30 cellular contexts compared by ENCODE assay signal in the genomic region with DNA sequence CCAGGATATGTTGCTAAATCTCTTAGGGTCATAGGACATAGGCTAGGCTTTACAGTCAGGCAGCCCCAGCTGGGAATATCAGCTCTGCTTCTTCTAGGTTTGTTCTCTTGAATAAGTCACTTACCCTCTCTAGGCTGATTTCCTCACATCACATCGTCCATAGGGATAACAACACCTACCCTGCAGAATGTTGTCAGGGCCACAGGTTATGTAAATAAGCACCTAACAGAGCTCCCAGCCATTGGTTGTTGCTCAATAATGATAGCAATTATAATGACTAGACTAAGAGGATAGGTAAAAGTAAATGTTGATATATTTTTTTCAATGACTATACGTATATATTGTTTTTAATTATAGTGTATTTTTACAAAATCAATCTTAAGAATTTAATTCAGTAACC.
"Had no signal": no experiment of that assay in that cellular context is flagged by ENCODE, and none has a peak within 500 bp of the region (broad histone marks: within the 10 kb centered on the region; RNA-seq: fewer than 3 reads in every experiment).

No MANE protein-coding gene starts in this region.

- H3K27ac ChIP-seq: left lung, neural progenitor cell, neutrophil, parathyroid adenoma, right atrium auricular region, sigmoid colon, spleen, suprapubic skin, thoracic aorta, tibial artery, upper lobe of right lung had no signal

- H3K4me1 ChIP-seq: left lung, parathyroid adenoma, suprapubic skin, upper lobe of right lung had no signal

- H3K4me3 Mint-ChIP-seq: mesothelial cell of epicardium, natural killer cell, nephron progenitor cell had no signal

- H3K36me3 ChIP-seq: left lung, neural progenitor cell, neutrophil, right atrium auricular region, sigmoid colon, suprapubic skin, thoracic aorta, tibial artery, upper lobe of right lung had no signal

- H3K27me3 Mint-ChIP-seq: naive B cell; progenitor cell of endocrine pancreas; stimulated activated naive CD8-positive, alpha-beta T cell treated with anti-CD3 and anti-CD28 coated beads, Interleukin-15, Interleukin-2, amounts not matched to agents 100 ng/mL and 50 ng/mL, for 24 hours had no signal

- H3K9me3 ChIP-seq: left lung, neutrophil, right atrium auricular region, sigmoid colon, spleen, suprapubic skin, thoracic aorta, tibial artery, upper lobe of right lung had no signal

- ATAC-seq: left cardiac atrium; left lung; natural killer cell; stimulated activated effector memory CD8-positive, alpha-beta T cell treated with anti-CD3 and anti-CD28 coated beads, Interleukin-12 subunit alpha, Interleukin-12 subunit beta, amount 100 ng/mL, for 72 hours; upper lobe of right lung had no signal

- H3K27ac Mint-ChIP-seq: mesothelial cell of epicardium, natural killer cell, nephron progenitor cell, progenitor cell of endocrine pancreas had no signal

- H2AFZ ChIP-seq: neural progenitor cell, parathyroid adenoma had no signal

- H3K36me3 Mint-ChIP-seq: natural killer cell had no signal

- H3K9me3 Mint-ChIP-seq: naive B cell, natural killer cell, nephron progenitor cell had no signal

- DNase-seq: hippocampal formation; kidney glomerular epithelial cell; left cardiac atrium; left lung; mesendoderm; naive B cell; natural killer cell; nephron progenitor cell; occipital lobe; sigmoid colon; small intestine; spleen; stimulated activated CD4-positive, alpha-beta T cell treated with anti-CD3 and anti-CD28 coated beads, Interleukin-4, amount 100 ng/mL, for 24 hours; stimulated activated naive CD4-positive, alpha-beta T cell; tibial artery; trophoblast cell; upper lobe of right lung had no signal

- H3K4me3 ChIP-seq: left lung, lung, neural progenitor cell, right atrium auricular region, sigmoid colon, spleen, suprapubic skin, thoracic aorta, tibial artery, upper lobe of right lung had no signal

- H3K4me2 ChIP-seq: neural progenitor cell had no signal

- H3K27me3 ChIP-seq: left lung, neural progenitor cell, neutrophil, right atrium auricular region, sigmoid colon, spleen, suprapubic skin, tibial artery, upper lobe of right lung had no signal

- FAIRE-seq: keratinocyte, small intestine, urothelium cell line had no signal

- H3K9ac ChIP-seq: neural progenitor cell, parathyroid adenoma had no signal
